In the genomic region with DNA sequence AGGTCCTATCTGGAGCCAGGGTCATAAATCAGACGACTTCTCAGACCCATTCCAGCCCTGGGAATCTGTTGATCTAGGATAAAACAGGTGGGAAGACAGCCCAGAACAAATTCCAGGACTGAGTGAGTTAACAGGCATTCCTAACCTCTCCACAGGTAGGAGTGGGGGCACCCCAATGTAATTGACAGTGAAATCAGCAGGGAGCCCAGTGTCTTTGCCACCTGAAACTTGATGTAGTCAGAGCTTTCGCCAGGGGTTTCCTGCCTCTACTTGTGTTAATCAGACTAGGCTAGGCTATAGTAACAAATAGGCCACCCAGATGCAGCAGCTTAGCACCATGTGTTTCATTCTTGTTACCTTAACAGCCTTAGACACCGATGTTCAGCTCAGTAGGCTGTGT, we compare ENCODE assay signal across 16 cellular contexts. TPM values are rescaled to one million over a fixed set of nuclear protein-coding genes. Genes with fewer than 3 reads are reported as not detected.
DNase-seq lines count a peak whose midpoint lies in the region; ATAC-seq, FAIRE-seq and TF ChIP-seq lines count a peak whose summit lies in the region.
"Had no signal": no experiment of that assay in that cellular context is flagged by ENCODE, and none has a peak within 500 bp of the region (broad histone marks: within the 10 kb centered on the region; RNA-seq: fewer than 3 reads in every experiment).

No MANE protein-coding gene starts in this region.

- no peak overlapping the region for H3K4me2 ChIP-seq in IMR-90 (ENCODE audit: low read depth, low read length)

- WGBS in IMR-90 (ENCODE audit: extremely low coverage in 2 of 2, insufficient read length in 1 of 2), 2 experiments = no CpG with 5 or more reads among the region's 3 CpGs
- WGBS in esophagus muscularis mucosa = 88% methylated on average over 3 of the region's 3 CpGs
- 88 to 96% methylated on average over 3 of the region's 3 CpGs for WGBS in sigmoid colon, 2 donors
- 78 to 82% methylated on average over 3 of the region's 3 CpGs for WGBS in pancreas, 2 donors

- H2BK20ac ChIP-seq in IMR-90 (ENCODE audit: low read depth, low read length) = peak overlapping the region; percentile 70

- H2AFZ ChIP-seq in IMR-90 (replicated peaks; ENCODE audit: low read length, poor library complexity) = peak overlapping the region; percentile 15

- no peak overlapping the region for H3K23ac ChIP-seq in IMR-90 (ENCODE audit: low read depth, low read length)

- H3K14ac ChIP-seq in IMR-90 (replicated peaks; ENCODE audit: low read depth, low read length) = peak overlapping the region; percentile 47; the same call in 1 of the 2 replicates

- peaks cover 4 to 26% of the 10 kb centered on the region in 2 experiments; a peak in 3 of 4 replicates for H3K79me1 ChIP-seq in IMR-90 (ENCODE audit: low read depth in 1 of 2, low read length in 2 of 2)

- H2BK15ac ChIP-seq in IMR-90 (ENCODE audit: low read depth, low read length) = peak overlapping the region; percentile 55; the same call in 1 of the 3 replicates

- no TSS peak for BruUV-seq in IMR-90 (replicated peaks; lab: Mats Ljungman, UMichigan)

- TF ChIP-seq POLR2A in GM12892 (IDR thresholded peaks at IDR 0.05; ENCODE audit: low read depth, low read length) (no peak), IMR-90 (IDR thresholded peaks at IDR 0.05; ENCODE audit: low read depth, low read length) (no peak), esophagus muscularis mucosa (IDR thresholded peaks at IDR 0.05; ENCODE audit: low read depth) (no peak), sigmoid colon (IDR thresholded peaks at IDR 0.05) (no peak)

- POLR2A ChIA-PET in IMR-90 (lab: Charles Lee; ENCODE audit: unreplicated experiment) = no interaction called here

- no peak overlapping the region for H3K4me3 ChIP-seq in IMR-90 (ENCODE audit: insufficient read depth, low read depth, low read length)
- no peak overlapping the region for H3K4me3 ChIP-seq in esophagus muscularis mucosa
- H3K4me3 ChIP-seq in sigmoid colon = no peak overlapping the region
- no peak overlapping the region for H3K4me3 ChIP-seq in pancreas
- H3K4me3 ChIP-seq: SK-N-MC had no signal

- no peaks in the 10 kb centered on the region for H3K27me3 ChIP-seq in IMR-90 (ENCODE audit: control insufficient read depth, insufficient read depth, low read length)
- no peaks in the 10 kb centered on the region for H3K27me3 ChIP-seq in esophagus muscularis mucosa
- H3K27me3 ChIP-seq in sigmoid colon = no peaks in the 10 kb centered on the region
- H3K27me3 ChIP-seq in pancreas = no peaks in the 10 kb centered on the region

- peak overlapping the region; percentile 62 for H3K4ac ChIP-seq in IMR-90 (ENCODE audit: low read depth, low read length)

- CTCF ChIA-PET in IMR-90 (lab: Yijun Ruan, JAX) = interaction anchor here (0.8 kb wide), 1 partner anchor 51 kb away, joined by 3 read pairs; no protein-coding TSS in a partner anchor

- no peak overlapping the region for H3K9ac ChIP-seq in IMR-90 (ENCODE audit: low read depth, low read length)

- no peak overlapping the region for H3K27ac ChIP-seq in IMR-90 (ENCODE audit: insufficient read depth, low read length)
- H3K27ac ChIP-seq in esophagus muscularis mucosa (replicated peaks in 1 of 4) = peak overlapping the region; percentile 95 to 96 (median 96)
- peak overlapping the region; percentile 1 to 95 (median 90) for H3K27ac ChIP-seq in sigmoid colon
- no peak overlapping the region for H3K27ac ChIP-seq in pancreas
- H3K27ac ChIP-seq: SK-N-MC had no signal

- H3K9me3 ChIP-seq in IMR-90 (ENCODE audit: control insufficient read depth, insufficient read depth, low read length) = no peaks in the 10 kb centered on the region
- H3K9me3 ChIP-seq in esophagus muscularis mucosa = no peaks in the 10 kb centered on the region
- no peaks in the 10 kb centered on the region for H3K9me3 ChIP-seq in sigmoid colon
- H3K9me3 ChIP-seq in pancreas = no peaks in the 10 kb centered on the region

- no peak overlapping the region for H3K56ac ChIP-seq in IMR-90 (ENCODE audit: extremely low read depth, insufficient read depth, low read length)

- H4K20me1 ChIP-seq in IMR-90 (ENCODE audit: insufficient read depth, low read length) = peaks cover 6% of the 10 kb centered on the region; the same call in 1 of the 2 replicates

- H3K4me1 ChIP-seq in IMR-90 (ENCODE audit: control insufficient read depth, insufficient read depth, low read length) (peaks cover 36% of the 10 kb centered on the region), esophagus muscularis mucosa (peaks cover 64 to 73% (median 71%) of the 10 kb centered on the region in 4 donors), sigmoid colon (peaks cover 0 to 70% (median 63%) of the 10 kb centered on the region in 4 donors), pancreas (peaks cover 3 to 10% (median 8%) of the 10 kb centered on the region in 3 donors)

- no peak overlapping the region for H2AK9ac ChIP-seq in IMR-90 (replicated peaks; ENCODE audit: low read depth, low read length, poor library complexity)

- H2AK5ac ChIP-seq in IMR-90 (ENCODE audit: low read depth, low read length) = peak overlapping the region; percentile 73; the same call in 1 of the 2 replicates

- TF ChIP-seq EP300 in esophagus muscularis mucosa (IDR thresholded peaks at IDR 0.05) = no peak
- no peak for TF ChIP-seq EP300 in sigmoid colon (IDR thresholded peaks at IDR 0.05)

- dilution Hi-C loops in IMR-90 (cut with HindIII; ENCODE audit: low sequenced_read_pairs, unreplicated experiment) = no loop called here

- intact Hi-C loops in IMR-90 (cut with micrococcal nuclease) = no loop called here
- intact Hi-C loops in esophagus muscularis mucosa (cut with DNase I) = loop anchor here (10.0 kb wide), 1 partner anchor 316 kb away; a partner anchor contains a TSS
- intact Hi-C loops in sigmoid colon (cut with DNase I) = loop anchor here (10.0 kb wide), 2 partner anchors 274 to 526 kb away; no protein-coding TSS in a partner anchor
- intact Hi-C loops in pancreas (cut with DNase I) = no loop called here

- peaks cover 27% of the 10 kb centered on the region for H3K9me1 ChIP-seq in IMR-90 (ENCODE audit: insufficient read depth, low read length)

- TF ChIP-seq CTCF in IMR-90 (conservative IDR thresholded peaks at IDR 0.05; ENCODE audit: low read depth, low read length) = no peak
- TF ChIP-seq CTCF in esophagus muscularis mucosa (IDR thresholded peaks at IDR 0.05) = no peak
- no peak for TF ChIP-seq CTCF in sigmoid colon (IDR thresholded peaks at IDR 0.05)
- no peak for TF ChIP-seq CTCF in pancreas (IDR thresholded peaks at IDR 0.05)

- H4K8ac ChIP-seq in IMR-90 (ENCODE audit: low read depth in 2 of 2, low read length in 2 of 2) = no peak overlapping the region

- H2BK5ac ChIP-seq in IMR-90 (ENCODE audit: low read depth, low read length, poor library complexity, severe bottlenecking) = no peak overlapping the region

- no peak for DNase-seq in GM12892 (ENCODE audit: insufficient read length)
- no peak for DNase-seq in IMR-90
- no peak for DNase-seq in esophagus muscularis mucosa (ENCODE audit: extremely low spot score)
- no peak for DNase-seq in sigmoid colon
- DNase-seq in activated CD8-positive, alpha-beta memory T cell treated with anti-CD3 and anti-CD28 coated beads, Interleukin-2, amount 50 U/mL, for 48 hours = no peak
- no peak for DNase-seq in pancreas
- no peak for DNase-seq in NCI-H146 treated with DMSO at 0.1 percent for 48 hours (lab: John Stamatoyannopoulos, UW; ENCODE audit: unreplicated experiment)
- DNase-seq: COR-L47, HFFc6, NCI-H1417, NCI-H2029, NCI-H2171, NCI-H446 had no signal

- FAIRE-seq in GM12892 (lab: Jason Lieb, UNC) = peak; percentile 21
- no peak for FAIRE-seq in pancreas (lab: Jason Lieb, UNC)
- FAIRE-seq: H54 had no signal

- in situ Hi-C loops in IMR-90 (cut with MboI; ENCODE audit: low sequenced_read_pairs) = no loop called here

- H3K18ac ChIP-seq in IMR-90 (ENCODE audit: low read depth, low read length) = no peak overlapping the region; the same call in 1 of the 2 replicates

- peak overlapping the region; percentile 15; the same call in 1 of the 2 replicates for H4K91ac ChIP-seq in IMR-90 (ENCODE audit: insufficient read depth, low read depth, low read length)

- ATAC-seq in IMR-90 (ENCODE audit: low read depth) (no peak), pancreas (no peak)
- ATAC-seq: Right ventricle myocardium inferior had no signal

- H2BK120ac ChIP-seq in IMR-90 (ENCODE audit: low read depth, low read length) = 0 out of 2 replicates have a peak overlapping the region, but pooled peaks have one; percentile 24

- no peak for TF ChIP-seq RAD21 in IMR-90 (IDR thresholded peaks at IDR 0.05; ENCODE audit: low read length)

- H3K36me3 ChIP-seq in IMR-90 (ENCODE audit: control insufficient read depth, insufficient read depth, low read length) = no peaks in the 10 kb centered on the region
- H3K36me3 ChIP-seq in esophagus muscularis mucosa = no peaks in the 10 kb centered on the region
- H3K36me3 ChIP-seq in sigmoid colon = no peaks in the 10 kb centered on the region
- H3K36me3 ChIP-seq in pancreas = no peaks in the 10 kb centered on the region

- H4K5ac ChIP-seq in IMR-90 (ENCODE audit: low read depth, low read length) = no peak overlapping the region

TF ChIP-seq in IMR-90, 13 proteins besides CTCF, POLR2A, EP300 and RAD21 (continues in another document):
- TF ChIP-seq MAFK (IDR thresholded peaks at IDR 0.05; ENCODE audit: low read depth, low read length) (no peak), RFX5 (IDR thresholded peaks at IDR 0.05; ENCODE audit: low read depth, low read length) (no peak), FOS (IDR thresholded peaks at IDR 0.05; ENCODE audit: low read depth, low read length) (no peak), MAZ (IDR thresholded peaks at IDR 0.05; ENCODE audit: borderline replicate concordance, low read depth, low read length) (no peak), SMC3 (IDR thresholded peaks at IDR 0.05; ENCODE audit: low read depth, low read length) (no peak)
- TF ChIP-seq, protein P1, sequence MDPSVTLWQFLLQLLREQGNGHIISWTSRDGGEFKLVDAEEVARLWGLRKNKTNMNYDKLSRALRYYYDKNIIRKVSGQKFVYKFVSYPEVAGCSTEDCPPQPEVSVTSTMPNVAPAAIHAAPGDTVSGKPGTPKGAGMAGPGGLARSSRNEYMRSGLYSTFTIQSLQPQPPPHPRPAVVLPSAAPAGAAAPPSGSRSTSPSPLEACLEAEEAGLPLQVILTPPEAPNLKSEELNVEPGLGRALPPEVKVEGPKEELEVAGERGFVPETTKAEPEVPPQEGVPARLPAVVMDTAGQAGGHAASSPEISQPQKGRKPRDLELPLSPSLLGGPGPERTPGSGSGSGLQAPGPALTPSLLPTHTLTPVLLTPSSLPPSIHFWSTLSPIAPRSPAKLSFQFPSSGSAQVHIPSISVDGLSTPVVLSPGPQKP (IDR thresholded peaks at IDR 0.05; ENCODE audit: borderline replicate concordance, low read depth, low read length) = no peak

RNA-seq across cellular contexts. Expression of a gene that starts 2.7 kb away (rescaled TPM):
- polyA plus RNA-seq in GM12892 (2012; ENCODE audit: missing spikeins) = 13.3 TPM
- total RNA-seq in IMR-90 (2012; rRNA removed) (23.9 and 25.6 TPM in 2 replicates), esophagus muscularis mucosa (10 to 100 TPM; 47.8 to 91.7 (median 76.8) TPM), sigmoid colon (10 to 100 TPM; 24.5 to 61.6 (median 41.5) TPM), pancreas (10 to 100 TPM; 19.7 to 36.6 (median 22.2) TPM)
- polyA plus RNA-seq in IMR-90 (2012; rRNA removed) (36.3 and 43.4 TPM in 2 replicates), sigmoid colon (1 to 10 TPM in 2 of 3 donors, under 1 TPM in 1; 0.92 to 9.7 (median 1.8) TPM), pancreas (10 to 100 TPM in 1 of 2 donors, 1 to 10 TPM in 1; 9.6 to 11.3 TPM)
- 26.1 and 37.9 TPM in 2 replicates for polyA plus RNA-seq in IMR-90 (2012; cell fraction: cytosol; rRNA removed)
- polyA plus RNA-seq in IMR-90 (2012; cell fraction: nucleus; rRNA removed; ENCODE audit: low replicate concordance) = 30.7 and 53.5 TPM in 2 replicates

Comparison
In these comparisons a context has a peak if more than half of its experiments do, and no peak if none do; other contexts are left out.
1. H3K27ac ChIP-seq: peak in esophagus muscularis mucosa (4 of 4) and sigmoid colon (4 of 4); none in IMR-90 (single experiment) and pancreas (0 of 4).
2. intact Hi-C loops: an anchor here in esophagus muscularis mucosa (10.0 kb wide) and sigmoid colon (10.0 kb wide); none called in IMR-90 and pancreas.